Comparison of ENCODE assay signal across 24 cellular contexts in the genomic region with DNA sequence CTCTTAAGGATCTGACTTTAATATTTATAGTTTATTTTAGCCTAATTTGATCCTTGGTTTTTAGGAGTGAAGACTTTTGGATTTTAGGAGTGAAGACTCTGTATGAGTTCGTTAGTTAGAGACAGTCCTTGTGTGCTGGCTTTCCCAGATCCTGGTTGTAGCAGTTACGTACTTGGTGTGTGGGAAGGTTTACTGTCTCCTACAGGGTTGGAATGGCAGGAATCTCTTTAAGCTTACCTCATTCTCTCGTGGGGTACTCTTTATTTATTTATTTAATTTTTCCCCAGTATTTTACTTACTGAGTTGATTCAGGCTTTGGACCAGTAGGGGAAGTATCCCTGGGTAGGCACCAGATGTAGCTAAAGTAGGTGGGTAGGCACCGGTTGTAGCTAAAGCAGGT. TPM values are rescaled to one million over a fixed set of nuclear protein-coding genes. Genes with fewer than 3 reads are reported as not detected.
"Had no signal": no experiment of that assay in that cellular context is flagged by ENCODE, and none has a peak within 500 bp of the region (broad histone marks: within the 10 kb centered on the region; RNA-seq: fewer than 3 reads in every experiment).

No MANE protein-coding gene starts in this region.

- DNase-seq: activated CD4-positive, alpha-beta T cell treated with anti-CD3 and anti-CD28 coated beads for 4 hours; activated CD8-positive, alpha-beta memory T cell treated with anti-CD3 and anti-CD28 coated beads, Interleukin-2, amount 50 U/mL, for 4 hours; activated CD8-positive, alpha-beta T cell treated with anti-CD3 and anti-CD28 coated beads for 36 hours; activated naive CD4-positive, alpha-beta T cell treated with anti-CD3 and anti-CD28 coated beads, Interleukin-2, amount 50 U/mL, for 16 hours; activated naive CD8-positive, alpha-beta T cell treated with anti-CD3 and anti-CD28 coated beads, Interleukin-2, amount 10 ng/mL, durations not matched to agents 7 days and 5 days; activated T-cell treated with anti-CD3 and anti-CD28 coated beads, Interleukin-2, amount 50 U/mL, for 1 hour; adrenal gland; aorta; brain microvascular endothelial cell; Karpas-422; MM.1S; NCI-H1105; NCI-H1436; NCI-H1694 treated with DMSO at 0.1 percent for 48 hours; NCI-H2081; NCI-H524; PC-3; SHP77 had no signal

- H3K27me3 ChIP-seq: adrenal gland, cardiac muscle cell, SJSA1 had no signal

- H3K36me3 ChIP-seq: adrenal gland, brain microvascular endothelial cell, cardiac muscle cell, SJSA1 had no signal

- H3K27me3 Mint-ChIP-seq: activated naive CD8-positive, alpha-beta T cell treated with anti-CD3 and anti-CD28 coated beads, Interleukin-2, amount 10 ng/mL, durations not matched to agents 7 days and 5 days had no signal

- ATAC-seq: activated CD4-positive, CD25-positive, alpha-beta regulatory T cell treated with anti-CD3 and anti-CD28 coated beads, Interleukin-2, amount 50 U/mL, for 24 hours; activated CD8-positive, alpha-beta T cell treated with anti-CD3 and anti-CD28 coated beads for 36 hours; PC-3; SK-N-SH treated with all-trans-retinoic acid at 6 μM for 48 hours had no signal

- H3K4me3 ChIP-seq: adrenal gland, cardiac muscle cell, SJSA1 had no signal

- H3K4me3 Mint-ChIP-seq: activated CD8-positive, alpha-beta T cell treated with anti-CD3 and anti-CD28 coated beads for 36 hours; activated naive CD8-positive, alpha-beta T cell treated with anti-CD3 and anti-CD28 coated beads, Interleukin-2, amount 10 ng/mL, durations not matched to agents 7 days and 5 days; T-helper 1 cell treated with Interleukin-12 subunit alpha and Interleukin-12 subunit beta and Interleukin-4 antibody, amounts not matched to agents 30 μg/mL and 1 μg/mL, for 36 hours had no signal

- H3K27ac ChIP-seq: adrenal gland, brain microvascular endothelial cell, cardiac muscle cell, SJSA1 had no signal

- H3K27ac Mint-ChIP-seq: activated CD8-positive, alpha-beta T cell treated with anti-CD3 and anti-CD28 coated beads for 36 hours; activated naive CD8-positive, alpha-beta T cell treated with anti-CD3 and anti-CD28 coated beads, Interleukin-2, amount 10 ng/mL, durations not matched to agents 7 days and 5 days; T-helper 1 cell treated with Interleukin-12 subunit alpha and Interleukin-12 subunit beta and Interleukin-4 antibody, amounts not matched to agents 30 μg/mL and 1 μg/mL, for 36 hours had no signal

- H3K9me3 ChIP-seq: SJSA1 had no signal

- FAIRE-seq: RCC 7860 had no signal

- H3K4me1 ChIP-seq: adrenal gland, SJSA1 had no signal

- H3K36me3 Mint-ChIP-seq: activated naive CD8-positive, alpha-beta T cell treated with anti-CD3 and anti-CD28 coated beads, Interleukin-2, amount 10 ng/mL, durations not matched to agents 7 days and 5 days had no signal

RNA-seq across cellular contexts. Expression of a gene that starts 1.8 kb away (rescaled TPM):
- total RNA-seq: PC-3, SJSA1 had no signal

RNA-seq across cellular contexts. Expression of a gene that starts 42.8 kb away (rescaled TPM):
- total RNA-seq: activated CD8-positive, alpha-beta T cell treated with anti-CD3 and anti-CD28 coated beads for 36 hours; cardiac muscle cell; PC-3; SJSA1 had no signal
- polyA plus RNA-seq: cardiac muscle cell had no signal

RNA-seq across cellular contexts. Expression of a gene that starts 54.9 kb away (rescaled TPM):
- total RNA-seq: cardiac muscle cell, PC-3, SJSA1 had no signal
- polyA plus RNA-seq: aorta, cardiac muscle cell had no signal
